Comparison of ENCODE assay signal across 1 cellular context in the genomic region with DNA sequence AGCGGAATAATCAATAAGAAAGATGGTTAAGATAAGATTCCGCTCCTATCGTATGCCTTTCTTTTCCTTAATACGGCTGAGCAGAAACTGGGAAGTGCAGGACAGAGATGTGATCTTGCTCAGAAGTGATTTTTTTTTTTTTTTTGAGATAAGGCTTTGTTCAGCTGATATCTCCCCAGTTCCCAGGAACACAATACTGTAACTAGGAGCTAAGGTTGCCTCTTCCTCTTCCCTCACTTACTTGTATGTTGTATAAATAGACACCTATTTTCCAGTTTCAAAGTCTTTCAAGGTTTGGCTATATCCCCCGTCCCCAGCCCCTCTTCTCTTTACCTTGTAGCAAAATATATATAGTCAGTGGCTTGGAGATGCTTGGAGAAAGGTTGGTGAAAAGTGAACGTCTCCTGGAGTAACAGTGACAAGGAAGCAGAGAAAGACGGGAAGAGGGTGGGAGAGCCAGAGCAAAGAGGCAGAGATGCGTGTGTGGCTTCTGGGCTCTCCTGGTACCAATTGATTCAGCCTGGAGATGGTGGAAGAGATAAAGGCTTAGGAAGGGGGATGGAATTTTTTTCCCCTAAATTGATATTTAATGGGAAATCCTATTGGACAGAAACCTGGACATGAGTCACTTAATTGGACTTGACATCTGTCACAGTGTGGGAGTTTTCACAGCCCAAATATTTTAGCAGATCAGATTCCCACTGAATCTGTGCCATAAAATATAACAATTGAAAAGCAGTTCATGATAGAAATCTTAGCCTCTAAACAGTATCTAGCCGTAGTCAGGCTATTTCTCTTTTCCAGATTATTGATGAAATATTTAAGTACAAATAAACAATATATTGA.
TF ChIP-seq lines count a peak whose summit lies in the region.

NHLH2 (minus strand) TSS at position 512 of the 846 bp plus-strand sequence. CDS start 2,754 bp downstream, outside the sequence.

TF ChIP-seq in H1, 55 proteins besides CTCF, POLR2A, EP300 and RAD21:
- TF ChIP-seq KDM1A (IDR thresholded peaks at IDR 0.05; ENCODE audit: borderline replicate concordance, low read length), result no peak
- no peak for TF ChIP-seq CHD1 (IDR thresholded peaks at IDR 0.05; ENCODE audit: low read depth, low read length)
- no peak for TF ChIP-seq BACH1 (IDR thresholded peaks at IDR 0.05; ENCODE audit: low read length)
- no peak for TF ChIP-seq JUN (IDR thresholded peaks at IDR 0.05; ENCODE audit: low read depth, low read length)
- no peak for TF ChIP-seq SAP30 (IDR thresholded peaks at IDR 0.05; ENCODE audit: insufficient read depth, insufficient replicate concordance, low read length)
- no peak for TF ChIP-seq EZH2 (IDR thresholded peaks at IDR 0.05; ENCODE audit: low read depth, low read length, severe bottlenecking)
- no peak for TF ChIP-seq NANOG (IDR thresholded peaks at IDR 0.05; ENCODE audit: insufficient read depth, low read depth, low read length, poor library complexity, severe bottlenecking)
- no peak for TF ChIP-seq SP1 (IDR thresholded peaks at IDR 0.05; ENCODE audit: low read depth, low read length)
- no peak for TF ChIP-seq SRF (IDR thresholded peaks at IDR 0.05; ENCODE audit: low read depth, low read length)
- no peak for TF ChIP-seq TCF12 (IDR thresholded peaks at IDR 0.05; ENCODE audit: low read depth, low read length)
